9 cellular contexts compared by ENCODE assay signal in genomic region chr14:49892301-49892635, GRCh38. TPM values are rescaled to one million over a fixed set of nuclear protein-coding genes. Genes with fewer than 3 reads are reported as not detected.
DNase-seq lines count a peak whose midpoint lies in the region; ATAC-seq, FAIRE-seq and TF ChIP-seq lines count a peak whose summit lies in the region.
"Had no signal": no experiment of that assay in that cellular context is flagged by ENCODE, and none has a peak within 500 bp of the region (broad histone marks: within the 10 kb centered on the region; RNA-seq: fewer than 3 reads in every experiment).

No MANE protein-coding gene starts in this region.

- BruUV-seq in IMR-90 (replicated peaks; lab: Mats Ljungman, UMichigan) (TSS peak; percentile 95), PC-9 (replicated peaks; lab: Mats Ljungman, UMichigan) (TSS peak; percentile 81)

- peak overlapping the region; percentile 95 for H3K9ac ChIP-seq in IMR-90 (ENCODE audit: low read depth, low read length)

- TF ChIP-seq CTCF in IMR-90 (conservative IDR thresholded peaks at IDR 0.05; ENCODE audit: low read depth, low read length) = no peak
- no peak for TF ChIP-seq CTCF in PC-9 (conservative IDR thresholded peaks at IDR 0.05)
- TF ChIP-seq CTCF in adrenal gland (IDR thresholded peaks at IDR 0.05) = peak in 1 of 6 experiments; percentile 43
- no peak for TF ChIP-seq CTCF in heart left ventricle (IDR thresholded peaks at IDR 0.05)
- no peak for TF ChIP-seq CTCF in ovary (IDR thresholded peaks at IDR 0.05)

- H3K4me3 ChIP-seq in IMR-90 (ENCODE audit: insufficient read depth, low read depth, low read length) = peak overlapping the region; percentile 84
- peak overlapping the region; percentile 99 for H3K4me3 ChIP-seq in PC-9
- peak overlapping the region in 2 of 4 donors; percentile 75 to 83 for H3K4me3 ChIP-seq in adrenal gland
- peak overlapping the region; percentile 40 to 99 (median 92) for H3K4me3 ChIP-seq in heart left ventricle
- H3K4me3 ChIP-seq in ovary = peak overlapping the region; percentile 100

- peak overlapping the region; percentile 95 for H4K91ac ChIP-seq in IMR-90 (ENCODE audit: insufficient read depth, low read depth, low read length)

- H2AK5ac ChIP-seq in IMR-90 (ENCODE audit: low read depth, low read length) = peak overlapping the region; percentile 84; the same call in 1 of the 2 replicates

- H2BK15ac ChIP-seq in IMR-90 (ENCODE audit: low read depth, low read length) = no peak overlapping the region; the same call in 2 of the 3 replicates

- TF ChIP-seq POLR2A in IMR-90 (IDR thresholded peaks at IDR 0.05; ENCODE audit: low read depth, low read length) (no peak), adrenal gland (IDR thresholded peaks at IDR 0.05) (no peak), heart left ventricle (IDR thresholded peaks at IDR 0.05) (no peak), ovary (IDR thresholded peaks at IDR 0.05) (no peak), GM12892 (IDR thresholded peaks at IDR 0.05; ENCODE audit: low read depth, low read length) (no peak)

- peak overlapping the region; percentile 95 for H3K4ac ChIP-seq in IMR-90 (ENCODE audit: low read depth, low read length)

- H3K9me1 ChIP-seq in IMR-90 (ENCODE audit: insufficient read depth, low read length) = peaks cover 7% of the 10 kb centered on the region; the same call in 1 of the 2 replicates

- peaks cover 2% of the 10 kb centered on the region; the same call in 1 of the 2 replicates for H3K4me1 ChIP-seq in IMR-90 (ENCODE audit: control insufficient read depth, insufficient read depth, low read length)
- H3K4me1 ChIP-seq in PC-9 (replicated peaks; ENCODE audit: insufficient read depth) = peaks cover 23% of the 10 kb centered on the region
- H3K4me1 ChIP-seq in adrenal gland (replicated peaks in 1 of 2) = peaks cover 29 to 35% of the 10 kb centered on the region in 2 donors
- peaks cover 14 to 44% (median 34%) of the 10 kb centered on the region in 12 donors for H3K4me1 ChIP-seq in heart left ventricle
- peaks cover 3% of the 10 kb centered on the region for H3K4me1 ChIP-seq in ovary (ENCODE audit: insufficient read depth)

- H3K4me2 ChIP-seq in IMR-90 (ENCODE audit: low read depth, low read length) = peak overlapping the region; percentile 74
- peak overlapping the region; percentile 97 for H3K4me2 ChIP-seq in PC-9

- H2AFZ ChIP-seq in IMR-90 (replicated peaks; ENCODE audit: low read length, poor library complexity) (peak overlapping the region; percentile 94), PC-9 (peak overlapping the region; percentile 83)

- no peak overlapping the region for H2BK20ac ChIP-seq in IMR-90 (ENCODE audit: low read depth, low read length)

- H3K23ac ChIP-seq in IMR-90 (ENCODE audit: low read depth, low read length) = peak overlapping the region; percentile 91; the same call in 1 of the 2 replicates

- peaks cover 7 to 19% of the 10 kb centered on the region in 2 experiments; a peak in 3 of 4 replicates for H3K79me1 ChIP-seq in IMR-90 (ENCODE audit: low read depth in 1 of 2, low read length in 2 of 2)

- no peaks in the 10 kb centered on the region for H3K27me3 ChIP-seq in IMR-90 (ENCODE audit: control insufficient read depth, insufficient read depth, low read length)
- no peaks in the 10 kb centered on the region for H3K27me3 ChIP-seq in PC-9 (ENCODE audit: insufficient read depth, low read depth)
- no peaks in the 10 kb centered on the region for H3K27me3 ChIP-seq in adrenal gland
- H3K27me3 ChIP-seq in heart left ventricle = no peaks in the 10 kb centered on the region
- H3K27me3 ChIP-seq in ovary = no peaks in the 10 kb centered on the region

- H3K36me3 ChIP-seq in IMR-90 (ENCODE audit: control insufficient read depth, insufficient read depth, low read length) (peaks cover 5% of the 10 kb centered on the region), PC-9 (ENCODE audit: low read depth) (peaks cover 27% of the 10 kb centered on the region), adrenal gland (replicated peaks in 1 of 2) (peaks cover 0 to 4% of the 10 kb centered on the region in 2 donors), heart left ventricle (peaks cover 0 to 31% (median 21%) of the 10 kb centered on the region in 9 donors), ovary (no peaks in the 10 kb centered on the region)

- CTCF ChIA-PET in IMR-90 (lab: Yijun Ruan, JAX) (interaction anchor here (0.8 to 1.1 kb wide), 2 partner anchors 13 to 26 kb away, joined by 4 to 5 read pairs; no protein-coding TSS in a partner anchor), PC-9 (lab: Charles Lee) (interaction anchor here (0.6 to 1.4 kb wide), 2 partner anchors 27 to 30 kb away, joined by 3 to 15 read pairs; no protein-coding TSS in a partner anchor)

- in situ Hi-C loops in IMR-90 (cut with MboI; ENCODE audit: low sequenced_read_pairs) = no loop called here

- peak overlapping the region; percentile 88 to 98 for H4K8ac ChIP-seq in IMR-90 (ENCODE audit: low read depth in 2 of 2, low read length in 2 of 2)

- peak overlapping the region; percentile 91 for H2BK5ac ChIP-seq in IMR-90 (ENCODE audit: low read depth, low read length, poor library complexity, severe bottlenecking)

- H3K18ac ChIP-seq in IMR-90 (ENCODE audit: low read depth, low read length) = peak overlapping the region; percentile 13

- peaks cover 38% of the 10 kb centered on the region for H4K20me1 ChIP-seq in IMR-90 (ENCODE audit: insufficient read depth, low read length)
- peaks cover 28% of the 10 kb centered on the region for H4K20me1 ChIP-seq in PC-9 (ENCODE audit: insufficient read depth)

- peak; percentile 8; the same call in 1 of the 2 replicates for TF ChIP-seq RAD21 in IMR-90 (IDR thresholded peaks at IDR 0.05; ENCODE audit: low read length)

- intact Hi-C loops in IMR-90 (cut with micrococcal nuclease) = loop anchor here (1.0 to 2.0 kb wide), 3 partner anchors 29 to 213 kb away; no protein-coding TSS in a partner anchor
- intact Hi-C loops in PC-9 (cut with micrococcal nuclease; ENCODE audit: unreplicated experiment) = loop anchor here (1.0 kb wide), 3 partner anchors 24 to 80 kb away; no protein-coding TSS in a partner anchor
- intact Hi-C loops in adrenal gland (cut with DNase I) = loop anchor here (10.0 kb wide), 1 partner anchor 113 kb away; no protein-coding TSS in a partner anchor
- intact Hi-C loops in heart left ventricle (cut with DNase I) = loop anchor here in 8 of 10 donors (1.0 to 10.0 kb wide), 11 partner anchors 23 to 643 kb away; partner anchors contain the start of gene MAP4K5 (in 1 of the 8)
- intact Hi-C loops in ovary (cut with DNase I) = loop anchor here in 3 of 4 donors (2.0 to 10.0 kb wide), 3 partner anchors 110 to 213 kb away; no protein-coding TSS in a partner anchor

- TF ChIP-seq EP300 in ovary (IDR thresholded peaks at IDR 0.05) = no peak

- peak overlapping the region; percentile 68 for H4K5ac ChIP-seq in IMR-90 (ENCODE audit: low read depth, low read length)

- WGBS in IMR-90 (ENCODE audit: extremely low coverage in 2 of 2, insufficient read length in 1 of 2), 2 experiments = no CpG with 5 or more reads among the region's 12 CpGs
- WGBS in adrenal gland, 4 donors = 0 to 2% (median 1%) methylated on average over 12 of the region's 12 CpGs
- WGBS in heart left ventricle, 4 donors = 1 to 2% (median 1%) methylated on average over 12 of the region's 12 CpGs
- 0 to 1% (median 1%) methylated on average over 12 of the region's 12 CpGs for WGBS in ovary, 3 donors

- DNase-seq in DMS53 treated with DMSO at 0.1 percent for 48 hours (lab: John Stamatoyannopoulos, UW; ENCODE audit: unreplicated experiment) (peak; percentile 46), IMR-90 (peak; percentile 82), PC-9 (no peak), adrenal gland (peak; percentile 56 to 88 (median 78)), heart left ventricle (peak in 4 of 5 donors; percentile 63 to 73 (median 68)), ovary (peak in 1 of 5 donors; percentile 74), GM12892 (ENCODE audit: insufficient read length) (no peak)

- H3K9me3 ChIP-seq in IMR-90 (ENCODE audit: control insufficient read depth, insufficient read depth, low read length) = no peaks in the 10 kb centered on the region
- H3K9me3 ChIP-seq in PC-9 (ENCODE audit: insufficient read depth, low read depth) = no peaks in the 10 kb centered on the region
- H3K9me3 ChIP-seq in adrenal gland (replicated peaks in 1 of 3) = no peaks in the 10 kb centered on the region
- no peaks in the 10 kb centered on the region for H3K9me3 ChIP-seq in heart left ventricle
- H3K9me3 ChIP-seq in ovary = no peaks in the 10 kb centered on the region

- peak overlapping the region; percentile 95 for H2AK9ac ChIP-seq in IMR-90 (replicated peaks; ENCODE audit: low read depth, low read length, poor library complexity)

- H3K27ac ChIP-seq in IMR-90 (ENCODE audit: insufficient read depth, low read length) (peak overlapping the region; percentile 98), PC-9 (peak overlapping the region; percentile 96), adrenal gland (peak overlapping the region; percentile 95 to 100 (median 99)), heart left ventricle (peak overlapping the region; percentile 97 to 100 (median 100)), ovary (peak overlapping the region; percentile 97 to 99)

- H3K14ac ChIP-seq in IMR-90 (replicated peaks; ENCODE audit: low read depth, low read length) = peak overlapping the region; percentile 94

- no peak for FAIRE-seq in GM12892 (lab: Jason Lieb, UNC)
- FAIRE-seq: islet of Langerhans had no signal

- POLR2A ChIA-PET in IMR-90 (lab: Charles Lee; ENCODE audit: unreplicated experiment) = interaction anchor here (0.6 to 1.1 kb wide), 7 partner anchors 12 to 474 kb away, joined by 3 to 7 read pairs (median 4); no protein-coding TSS in a partner anchor
- POLR2A ChIA-PET in PC-9 (lab: Charles Lee; ENCODE audit: unreplicated experiment) = interaction anchor here (0.5 to 1.5 kb wide), 8 partner anchors 24 to 224 kb away, joined by 3 to 19 read pairs (median 6); no protein-coding TSS in a partner anchor

- ATAC-seq in GM21423 (IDR thresholded peaks at IDR 0.05; ENCODE audit: unreplicated experiment) (peak; percentile 20), IMR-90 (ENCODE audit: low read depth) (peak; percentile 22), heart left ventricle (peak; percentile 63 to 73 (median 66))

- H3K79me2 ChIP-seq in PC-9 (ENCODE audit: low read depth) = peaks cover 50% of the 10 kb centered on the region

- peaks cover 7% of the 10 kb centered on the region; the same call in 1 of the 2 replicates for H3F3A ChIP-seq in PC-9 (ENCODE audit: insufficient read depth, low read depth)

- H3K9me2 ChIP-seq in PC-9 (ENCODE audit: insufficient read depth) = no peaks in the 10 kb centered on the region

- peak overlapping the region; percentile 87 for H3K56ac ChIP-seq in IMR-90 (ENCODE audit: extremely low read depth, insufficient read depth, low read length)

- dilution Hi-C loops in IMR-90 (cut with HindIII; ENCODE audit: low sequenced_read_pairs, unreplicated experiment) = no loop called here

- peak overlapping the region; percentile 91 for H2BK120ac ChIP-seq in IMR-90 (ENCODE audit: low read depth, low read length)

RNA-seq across cellular contexts. Expression of gene ARF6, which starts 0.6 kb away (rescaled TPM):
- total RNA-seq in IMR-90 (2012; rRNA removed) (40.1 and 65.8 TPM in 2 replicates), PC-9 (2021) (46.8 and 65.3 TPM in 2 replicates), adrenal gland (10 to 100 TPM; 27.7 to 65.8 (median 50.9) TPM), heart left ventricle (10 to 100 TPM; 20.8 to 49.3 (median 27.4) TPM), ovary (10 to 100 TPM; 19.8 to 39.7 (median 34.9) TPM)
- polyA plus RNA-seq in IMR-90 (2012; rRNA removed) (28.8 and 32.1 TPM in 2 replicates), adrenal gland (10 to 100 TPM; 13.6 to 49.2 (median 17.9) TPM), heart left ventricle (10 to 100 TPM; 12.0 to 29.2 TPM), ovary (10 to 100 TPM; 20.3 to 34.1 TPM)
- polyA plus RNA-seq in IMR-90 (2012; cell fraction: cytosol; rRNA removed) = 22.1 and 31.2 TPM in 2 replicates
- 16.1 and 17.6 TPM in 2 replicates for polyA plus RNA-seq in IMR-90 (2012; cell fraction: nucleus; rRNA removed; ENCODE audit: low replicate concordance)
- polyA plus RNA-seq in GM12892 (2012; ENCODE audit: missing spikeins) = 56.2 TPM

RNA-seq across cellular contexts. Expression of gene NEMF, which starts 39.7 kb away (rescaled TPM):
- total RNA-seq in IMR-90 (2012; rRNA removed) (30.5 and 76.1 TPM in 2 replicates), PC-9 (2021) (49.7 and 67.6 TPM in 2 replicates), adrenal gland (10 to 100 TPM; 14.8 to 69.0 (median 54.4) TPM), heart left ventricle (10 to 100 TPM; 26.7 to 69.7 (median 52.8) TPM), ovary (10 to 100 TPM; 46.9 to 98.9 (median 72.1) TPM)
- polyA plus RNA-seq in IMR-90 (2012; rRNA removed) (19.3 and 19.5 TPM in 2 replicates), adrenal gland (10 to 100 TPM; 28.1 to 88.3 (median 60.7) TPM), heart left ventricle (10 to 100 TPM; 30.5 to 33.3 TPM), ovary (10 to 100 TPM; 20.9 to 46.2 TPM)
- 0.86 and 1.4 TPM in 2 replicates for polyA plus RNA-seq in IMR-90 (2012; cell fraction: cytosol; rRNA removed)
- polyA plus RNA-seq in IMR-90 (2012; cell fraction: nucleus; rRNA removed; ENCODE audit: low replicate concordance) = 4.3 and 28.1 TPM in 2 replicates
- 40.8 TPM for polyA plus RNA-seq in GM12892 (2012; ENCODE audit: missing spikeins)

Comparison
In these comparisons a context has a peak if more than half of its experiments do, and no peak if none do; other contexts are left out.
1. DNase-seq: peak in DMS53 treated with DMSO at 0.1 percent for 48 hours (single experiment), IMR-90 (single experiment), adrenal gland (7 of 7) and heart left ventricle (4 of 5); none in PC-9 (0 of 2) and GM12892 (single experiment).
2. Peak in every context shown above with its lines, with median percentiles within 50 percentile points of each other: ATAC-seq and H3K27ac ChIP-seq.